In the genomic region with DNA sequence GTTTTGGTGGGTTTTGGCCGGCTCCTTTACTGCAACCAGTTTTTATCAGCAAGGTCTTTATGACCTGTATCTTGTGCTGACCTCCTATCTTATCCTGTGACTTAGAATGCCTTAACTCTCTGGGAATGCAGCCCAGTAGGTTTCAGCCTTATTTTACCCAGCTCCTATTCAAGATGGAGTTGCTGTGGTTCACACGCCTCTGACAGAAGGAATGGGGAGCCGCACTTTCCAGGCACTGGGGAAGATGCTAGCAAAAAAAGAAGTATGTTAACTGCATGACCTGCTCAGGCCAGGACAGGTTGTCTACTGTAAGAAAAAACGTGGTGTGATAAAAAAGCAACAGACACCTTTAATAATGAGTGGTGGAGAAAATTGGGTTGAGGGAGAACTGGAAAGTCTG, we compare ENCODE assay signal across 2 cellular contexts.
A peak's percentile ranks its signal among the peaks of the same experiment; 100 is the strongest.
TF ChIP-seq lines count a peak whose summit lies in the region.
"Not testable (repeated sequence)": the region's sequence is repeated elsewhere in the genome, so short reads cannot be mapped to it uniquely, and the experiment has no call there.

No MANE protein-coding gene starts in this region.

TF ChIP-seq in WTC11, 78 proteins besides CTCF, POLR2A, EP300 and RAD21:
- TF ChIP-seq MXD4 (CRISPR knock-in tag; IDR thresholded peaks at IDR 0.05; ENCODE audit: borderline replicate concordance) = peak; percentile 20; the same call in 1 of the 2 replicates

TF ChIP-seq in K562, 482 proteins besides CTCF, POLR2A, EP300 and RAD21 (continues in another document):
- TF ChIP-seq RNF219 (CRISPR knock-in tag; IDR thresholded peaks at IDR 0.05) = 0 out of 2 replicates have a peak, but pooled peaks have one; percentile 40
- TF ChIP-seq ZNF639 (CRISPR knock-in tag; conservative IDR thresholded peaks at IDR 0.05 in 1 of 2, IDR thresholded peaks at IDR 0.05 in 1 of 2) = peak in 1 of 2 experiments; percentile 82; a peak in 2 of 4 replicates
- TF ChIP-seq DMBX1 (CRISPR knock-in tag; IDR thresholded peaks at IDR 0.05; ENCODE audit: borderline replicate concordance) = peak; percentile 96
- TF ChIP-seq, protein P1, sequence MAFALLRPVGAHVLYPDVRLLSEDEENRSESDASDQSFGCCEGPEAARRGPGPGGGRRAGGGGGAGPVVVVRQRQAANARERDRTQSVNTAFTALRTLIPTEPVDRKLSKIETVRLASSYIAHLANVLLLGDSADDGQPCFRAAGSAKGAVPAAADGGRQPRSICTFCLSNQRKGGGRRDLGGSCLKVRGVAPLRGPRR (CRISPR knock-in tag; IDR thresholded peaks at IDR 0.05) = 0 out of 2 replicates have a peak, but pooled peaks have one; percentile 40
- TF ChIP-seq PTTG1 (tag; IDR thresholded peaks at IDR 0.05; ENCODE audit: low read depth) = peak; percentile 86
- peak; percentile 32; the same call in 1 of the 2 replicates for TF ChIP-seq TAF7 (tag; IDR thresholded peaks at IDR 0.05)
- TF ChIP-seq ZNF197 (CRISPR knock-in tag; IDR thresholded peaks at IDR 0.05; ENCODE audit: low read depth) = peak; percentile 75; the same call in 1 of the 2 replicates
- TF ChIP-seq ZNF766 (CRISPR knock-in tag; conservative IDR thresholded peaks at IDR 0.05) = peak; percentile 76
- peak; percentile 72 for TF ChIP-seq ZBTB12 (CRISPR knock-in tag; IDR thresholded peaks at IDR 0.05)
- peak; percentile 87; the same call in 1 of the 2 replicates for TF ChIP-seq HSF4 (CRISPR knock-in tag; IDR thresholded peaks at IDR 0.05; ENCODE audit: borderline replicate concordance)
- peak; percentile 86 for TF ChIP-seq ZBTB17 (CRISPR knock-in tag; IDR thresholded peaks at IDR 0.05)
- TF ChIP-seq HIVEP1 (CRISPR knock-in tag; IDR thresholded peaks at IDR 0.05) = peak; percentile 89; the same call in 1 of the 2 replicates
- not testable (repeated sequence) for TF ChIP-seq NR2C1 (IDR thresholded peaks at IDR 0.05); MYC (IDR thresholded peaks at IDR 0.05; ENCODE audit: low read depth, low read length); ZNF740 (CRISPR knock-in tag; IDR thresholded peaks at IDR 0.05)
- peak; percentile 78 for TF ChIP-seq NR2C1 (tag; IDR thresholded peaks at IDR 0.05)
- 0 out of 2 replicates have a peak, but pooled peaks have one; percentile 31 for TF ChIP-seq ZNF445 (CRISPR knock-in tag; IDR thresholded peaks at IDR 0.05; ENCODE audit: low read depth)
- TF ChIP-seq, protein P2, sequence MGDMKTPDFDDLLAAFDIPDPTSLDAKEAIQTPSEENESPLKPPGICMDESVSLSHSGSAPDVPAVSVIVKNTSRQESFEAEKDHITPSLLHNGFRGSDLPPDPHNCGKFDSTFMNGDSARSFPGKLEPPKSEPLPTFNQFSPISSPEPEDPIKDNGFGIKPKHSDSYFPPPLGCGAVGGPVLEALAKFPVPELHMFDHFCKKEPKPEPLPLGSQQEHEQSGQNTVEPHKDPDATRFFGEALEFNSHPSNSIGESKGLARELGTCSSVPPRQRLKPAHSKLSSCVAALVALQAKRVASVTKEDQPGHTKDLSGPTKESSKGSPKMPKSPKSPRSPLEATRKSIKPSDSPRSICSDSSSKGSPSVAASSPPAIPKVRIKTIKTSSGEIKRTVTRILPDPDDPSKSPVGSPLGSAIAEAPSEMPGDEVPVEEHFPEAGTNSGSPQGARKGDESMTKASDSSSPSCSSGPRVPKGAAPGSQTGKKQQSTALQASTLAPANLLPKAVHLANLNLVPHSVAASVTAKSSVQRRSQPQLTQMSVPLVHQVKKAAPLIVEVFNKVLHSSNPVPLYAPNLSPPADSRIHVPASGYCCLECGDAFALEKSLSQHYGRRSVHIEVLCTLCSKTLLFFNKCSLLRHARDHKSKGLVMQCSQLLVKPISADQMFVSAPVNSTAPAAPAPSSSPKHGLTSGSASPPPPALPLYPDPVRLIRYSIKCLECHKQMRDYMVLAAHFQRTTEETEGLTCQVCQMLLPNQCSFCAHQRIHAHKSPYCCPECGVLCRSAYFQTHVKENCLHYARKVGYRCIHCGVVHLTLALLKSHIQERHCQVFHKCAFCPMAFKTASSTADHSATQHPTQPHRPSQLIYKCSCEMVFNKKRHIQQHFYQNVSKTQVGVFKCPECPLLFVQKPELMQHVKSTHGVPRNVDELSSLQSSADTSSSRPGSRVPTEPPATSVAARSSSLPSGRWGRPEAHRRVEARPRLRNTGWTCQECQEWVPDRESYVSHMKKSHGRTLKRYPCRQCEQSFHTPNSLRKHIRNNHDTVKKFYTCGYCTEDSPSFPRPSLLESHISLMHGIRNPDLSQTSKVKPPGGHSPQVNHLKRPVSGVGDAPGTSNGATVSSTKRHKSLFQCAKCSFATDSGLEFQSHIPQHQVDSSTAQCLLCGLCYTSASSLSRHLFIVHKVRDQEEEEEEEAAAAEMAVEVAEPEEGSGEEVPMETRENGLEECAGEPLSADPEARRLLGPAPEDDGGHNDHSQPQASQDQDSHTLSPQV (IDR thresholded peaks at IDR 0.05) = peak; percentile 94
- peak; percentile 62 for TF ChIP-seq CXXC5 (CRISPR knock-in tag; IDR thresholded peaks at IDR 0.05)
- TF ChIP-seq PTRF (tag; IDR thresholded peaks at IDR 0.05) = peak; percentile 88
- 0 out of 2 replicates have a peak, but pooled peaks have one; percentile 20 for TF ChIP-seq KLF13 (tag; IDR thresholded peaks at IDR 0.05; ENCODE audit: borderline replicate concordance, low read depth)
- peak; percentile 93; the same call in 1 of the 2 replicates for TF ChIP-seq ZNF165 (CRISPR knock-in tag; IDR thresholded peaks at IDR 0.05; ENCODE audit: borderline replicate concordance)
- TF ChIP-seq ZBTB9 (CRISPR knock-in tag; IDR thresholded peaks at IDR 0.05) = peak; percentile 73
- TF ChIP-seq ZNF583 (CRISPR knock-in tag; IDR thresholded peaks at IDR 0.05) = peak; percentile 95
- TF ChIP-seq ELF2 (CRISPR knock-in tag; IDR thresholded peaks at IDR 0.05) = 0 out of 2 replicates have a peak, but pooled peaks have one; percentile 41
- TF ChIP-seq ZNF354B (CRISPR knock-in tag; IDR thresholded peaks at IDR 0.05) = peak; percentile 70; the same call in 1 of the 2 replicates
- TF ChIP-seq ERF (CRISPR knock-in tag; IDR thresholded peaks at IDR 0.05) = peak; percentile 95
- TF ChIP-seq ZNF311 (CRISPR knock-in tag; IDR thresholded peaks at IDR 0.05) = peak; percentile 95
- TF ChIP-seq, protein P3, sequence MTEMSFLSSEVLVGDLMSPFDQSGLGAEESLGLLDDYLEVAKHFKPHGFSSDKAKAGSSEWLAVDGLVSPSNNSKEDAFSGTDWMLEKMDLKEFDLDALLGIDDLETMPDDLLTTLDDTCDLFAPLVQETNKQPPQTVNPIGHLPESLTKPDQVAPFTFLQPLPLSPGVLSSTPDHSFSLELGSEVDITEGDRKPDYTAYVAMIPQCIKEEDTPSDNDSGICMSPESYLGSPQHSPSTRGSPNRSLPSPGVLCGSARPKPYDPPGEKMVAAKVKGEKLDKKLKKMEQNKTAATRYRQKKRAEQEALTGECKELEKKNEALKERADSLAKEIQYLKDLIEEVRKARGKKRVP (CRISPR knock-in tag; IDR thresholded peaks at IDR 0.05) = peak; percentile 55; the same call in 1 of the 2 replicates
- peak; percentile 73; the same call in 1 of the 2 replicates for TF ChIP-seq HEY1 (CRISPR knock-in tag; IDR thresholded peaks at IDR 0.05; ENCODE audit: borderline replicate concordance)
- TF ChIP-seq DDX20 (tag; IDR thresholded peaks at IDR 0.05; ENCODE audit: low read depth) = peak; percentile 90
- 0 out of 2 replicates have a peak, but pooled peaks have one; percentile 31 for TF ChIP-seq MYC (CRISPR knock-in tag; IDR thresholded peaks at IDR 0.05; ENCODE audit: borderline replicate concordance, low read depth)
- TF ChIP-seq PYGO2 (tag; IDR thresholded peaks at IDR 0.05) = peak; percentile 67; the same call in 1 of the 2 replicates
- TF ChIP-seq ZNF584 (CRISPR knock-in tag; IDR thresholded peaks at IDR 0.05; ENCODE audit: low read depth) = peak; percentile 50; the same call in 1 of the 2 replicates
- 0 out of 2 replicates have a peak, but pooled peaks have one; percentile 73 for TF ChIP-seq RREB1 (CRISPR knock-in tag; IDR thresholded peaks at IDR 0.05)
- TF ChIP-seq ZNF740 (tag; IDR thresholded peaks at IDR 0.05) = peak in 1 of 2 experiments; percentile 91; a peak in 2 of 4 replicates
- peak; percentile 56; the same call in 1 of the 2 replicates for TF ChIP-seq ZNF212 (CRISPR knock-in tag; IDR thresholded peaks at IDR 0.05)
- peak; percentile 83; the same call in 1 of the 2 replicates for TF ChIP-seq ZNF133 (CRISPR knock-in tag; IDR thresholded peaks at IDR 0.05)
- TF ChIP-seq E2F3 (CRISPR knock-in tag; IDR thresholded peaks at IDR 0.05) = peak; percentile 76
- TF ChIP-seq MECOM (CRISPR knock-in tag; IDR thresholded peaks at IDR 0.05) = peak; percentile 89
